16 cellular contexts compared by ENCODE assay signal in the genomic region with DNA sequence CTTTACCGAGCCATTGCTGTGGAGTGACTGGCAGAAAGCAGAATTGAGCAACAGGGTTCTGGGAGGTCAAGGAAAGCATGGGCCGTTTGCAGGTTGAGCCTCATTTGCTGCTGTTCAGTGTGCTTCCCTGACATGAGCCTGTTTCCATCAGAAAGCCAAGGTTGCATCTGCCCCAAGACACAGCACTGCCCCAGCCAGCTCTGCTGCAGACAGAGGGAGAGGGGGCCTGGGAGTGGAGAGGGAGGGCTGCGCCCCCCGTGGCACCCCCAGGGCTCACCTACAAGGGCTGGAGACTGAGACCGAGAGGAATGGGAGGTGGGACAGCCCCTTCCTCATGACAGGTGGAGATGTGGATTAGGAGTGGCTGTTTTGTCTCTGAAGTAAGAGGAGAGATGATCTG.
"Had no signal": no experiment of that assay in that cellular context is flagged by ENCODE, and none has a peak within 500 bp of the region (broad histone marks: within the 10 kb centered on the region; RNA-seq: fewer than 3 reads in every experiment).

No MANE protein-coding gene starts in this region.

- ATAC-seq: activated naive CD4-positive, alpha-beta T cell treated with anti-CD3 and anti-CD28 coated beads, Interleukin-2, amount 50 U/mL, for 72 hours; effector memory CD8-positive, alpha-beta T cell; left lobe of liver; stimulated activated naive B cell treated with anti-CD40 and anti-IgM and Interleukin-4, amounts not matched to agents 10 μg/mL and 1 μg/mL and 100 μg/mL, for 72 hours; upper lobe of right lung had no signal

- H3K4me1 Mint-ChIP-seq: stimulated activated naive B cell treated with anti-CD40 and anti-IgM and Interleukin-4, amounts not matched to agents 10 μg/mL and 1 μg/mL and 100 μg/mL, for 72 hours had no signal

- H3K36me3 ChIP-seq: ovary, thoracic aorta, upper lobe of right lung had no signal

- H3K4me1 ChIP-seq: upper lobe of right lung had no signal

- H3K36me3 Mint-ChIP-seq: activated naive CD4-positive, alpha-beta T cell treated with anti-CD3 and anti-CD28 coated beads, Interleukin-2, amount 50 U/mL, for 72 hours; stimulated activated naive B cell treated with anti-CD40 and anti-IgM and Interleukin-4, amounts not matched to agents 10 μg/mL and 1 μg/mL and 100 μg/mL, for 72 hours had no signal

- H3K9me3 ChIP-seq: ovary, sigmoid colon, thoracic aorta, upper lobe of right lung had no signal

- H3K9me3 Mint-ChIP-seq: activated naive CD4-positive, alpha-beta T cell treated with anti-CD3 and anti-CD28 coated beads, Interleukin-2, amount 50 U/mL, for 72 hours; effector memory CD8-positive, alpha-beta T cell; stimulated activated naive B cell treated with anti-CD40 and anti-IgM and Interleukin-4, amounts not matched to agents 10 μg/mL and 1 μg/mL and 100 μg/mL, for 72 hours had no signal

- H3K4me3 ChIP-seq: hepatocyte, ovary, sigmoid colon, thoracic aorta, upper lobe of right lung had no signal

- DNase-seq: activated CD4-positive, alpha-beta T cell treated with anti-CD3 and anti-CD28 coated beads, Interleukin-2, amount 50 U/mL, for 1 hour; activated CD4-positive, CD25-positive, alpha-beta regulatory T cell treated with anti-CD3 and anti-CD28 coated beads, Interleukin-2, amount 50 U/mL, for 72 hours; activated gamma-delta T cell; amniotic stem cell; effector memory CD8-positive, alpha-beta T cell; foreskin fibroblast; ovary; stimulated activated naive B cell treated with anti-CD40 and anti-IgM and Interleukin-4, amounts not matched to agents 10 μg/mL and 1 μg/mL and 100 μg/mL, for 72 hours; upper lobe of right lung had no signal

- H3K27ac ChIP-seq: epithelial cell of prostate, hepatocyte, ovary, sigmoid colon, thoracic aorta, upper lobe of right lung, VCaP had no signal

- H3K27me3 ChIP-seq: hepatocyte, ovary, sigmoid colon, upper lobe of right lung had no signal

- H3K4me3 Mint-ChIP-seq: effector memory CD8-positive, alpha-beta T cell; stimulated activated naive B cell treated with anti-CD40 and anti-IgM and Interleukin-4, amounts not matched to agents 10 μg/mL and 1 μg/mL and 100 μg/mL, for 72 hours had no signal

- H3K27ac Mint-ChIP-seq: activated naive CD4-positive, alpha-beta T cell treated with anti-CD3 and anti-CD28 coated beads, Interleukin-2, amount 50 U/mL, for 72 hours; effector memory CD8-positive, alpha-beta T cell; stimulated activated naive B cell treated with anti-CD40 and anti-IgM and Interleukin-4, amounts not matched to agents 10 μg/mL and 1 μg/mL and 100 μg/mL, for 72 hours had no signal
